Comparison of ENCODE assay signal across 2 cellular contexts in genomic region chr4:5030152-5030668, GRCh38.
TF ChIP-seq lines count a peak whose summit lies in the region.

No MANE protein-coding gene starts in this region.

TF ChIP-seq in K562, 482 proteins besides CTCF, POLR2A, EP300 and RAD21:
- TF ChIP-seq TAL1 (IDR thresholded peaks at IDR 0.05) (no peak), ZBTB7A (IDR thresholded peaks at IDR 0.05; ENCODE audit: borderline replicate concordance, control insufficient read depth, low read depth, low read length) (no peak), ZNF253 (CRISPR knock-in tag; conservative IDR thresholded peaks at IDR 0.05) (no peak), ZNF449 (CRISPR knock-in tag; IDR thresholded peaks at IDR 0.05) (no peak), ZZZ3 (IDR thresholded peaks at IDR 0.05) (no peak)

TF ChIP-seq in endothelial cell of umbilical vein, 7 proteins besides CTCF, POLR2A, EP300 and RAD21:
- TF ChIP-seq JUN (IDR thresholded peaks at IDR 0.05; ENCODE audit: borderline replicate concordance, insufficient read depth, insufficient read length, low read depth) (peak; percentile 90), MYC (IDR thresholded peaks at IDR 0.05; ENCODE audit: low read depth, low read length) (no peak), POLR2AphosphoS5 (IDR thresholded peaks at IDR 0.05; ENCODE audit: insufficient read depth, low read depth, low read length) (peak; percentile 38), FOS (IDR thresholded peaks at IDR 0.05; ENCODE audit: borderline replicate concordance, insufficient read depth, low read length) (peak; percentile 78), GATA2 (IDR thresholded peaks at IDR 0.05; ENCODE audit: insufficient read depth, insufficient read length, low read depth, low read length) (peak; percentile 99), MAX (IDR thresholded peaks at IDR 0.05; ENCODE audit: insufficient read depth, insufficient read length) (peak; percentile 36), EZH2 (IDR thresholded peaks at IDR 0.05; ENCODE audit: borderline replicate concordance, low read depth, low read length, severe bottlenecking) (no peak)
